In genomic region chr5:122137702-122138101, GRCh38 we compare ENCODE assay signal across 26 cellular contexts. TPM values are rescaled to one million over a fixed set of nuclear protein-coding genes. Genes with fewer than 3 reads are reported as not detected.
DNase-seq lines count a peak whose midpoint lies in the region; ATAC-seq, FAIRE-seq and TF ChIP-seq lines count a peak whose summit lies in the region.
"Had no signal": no experiment of that assay in that cellular context is flagged by ENCODE, and none has a peak within 500 bp of the region (broad histone marks: within the 10 kb centered on the region; RNA-seq: fewer than 3 reads in every experiment).

No MANE protein-coding gene starts in this region.

- FAIRE-seq in H1 (lab: Jason Lieb, UNC): no peak
- FAIRE-seq: GM12878, H54 had no signal

- no peak overlapping the region for H3K27ac Mint-ChIP-seq in activated naive CD4-positive, alpha-beta T cell treated with anti-CD3 and anti-CD28 coated beads for 36 hours
- H3K27ac Mint-ChIP-seq in activated naive CD4-positive, alpha-beta T cell treated with anti-CD3 and anti-CD28 coated beads, Interleukin-2, amount 50 U/mL, for 72 hours: no peak overlapping the region
- no peak overlapping the region for H3K27ac Mint-ChIP-seq in GM23338
- H3K27ac Mint-ChIP-seq: nephron progenitor cell; T-helper 1 cell treated with Interleukin-12 subunit alpha and Interleukin-12 subunit beta and Interleukin-4 antibody, amounts not matched to agents 30 μg/mL and 1 μg/mL, for 36 hours had no signal

- H3K4me3 Mint-ChIP-seq in activated naive CD4-positive, alpha-beta T cell treated with anti-CD3 and anti-CD28 coated beads for 36 hours: no peak overlapping the region
- no peak overlapping the region for H3K4me3 Mint-ChIP-seq in GM23338
- H3K4me3 Mint-ChIP-seq: nephron progenitor cell; T-helper 1 cell treated with Interleukin-12 subunit alpha and Interleukin-12 subunit beta and Interleukin-4 antibody, amounts not matched to agents 30 μg/mL and 1 μg/mL, for 36 hours had no signal

- no peaks in the 10 kb centered on the region for H3K27me3 ChIP-seq in GM23338 (ENCODE audit: insufficient read depth)
- H3K27me3 ChIP-seq in H1 (replicated peaks in 1 of 4; ENCODE audit: control insufficient read depth in 3 of 4, extremely low read depth in 1 of 4, insufficient read depth in 3 of 4, low read length in 3 of 4): no peaks in the 10 kb centered on the region
- no peaks in the 10 kb centered on the region for H3K27me3 ChIP-seq in PC-9 (ENCODE audit: insufficient read depth, low read depth)
- no peaks in the 10 kb centered on the region for H3K27me3 ChIP-seq in suprapubic skin
- H3K27me3 ChIP-seq: ovary, tibial nerve had no signal

- H4K91ac ChIP-seq in H1 (replicated peaks; ENCODE audit: insufficient read length, low read length): no peak overlapping the region

- H3K18ac ChIP-seq in H1 (ENCODE audit: extremely low read depth, low read length): no peak overlapping the region

- H2AFZ ChIP-seq in GM23338 (peak overlapping the region; percentile 54; the same call in 1 of the 2 replicates), H1 (ENCODE audit: low read length) (0 out of 2 replicates have a peak overlapping the region, but pooled peaks have one; percentile 55), PC-9 (no peak overlapping the region)

- intact Hi-C loops in activated naive CD4-positive, alpha-beta T cell treated with anti-CD3 and anti-CD28 coated beads for 36 hours (cut with micrococcal nuclease): no loop called here
- intact Hi-C loops in PC-9 (cut with micrococcal nuclease; ENCODE audit: unreplicated experiment): no loop called here

- H3K27ac ChIP-seq in GM23338 (ENCODE audit: low read depth) (no peak overlapping the region), H1 (ENCODE audit: low read depth, low read length) (no peak overlapping the region), PC-9 (no peak overlapping the region), suprapubic skin (no peak overlapping the region)
- H3K27ac ChIP-seq: ovary, tibial nerve had no signal

- H3K9me3 ChIP-seq in H1 (ENCODE audit: insufficient read depth in 2 of 2, low read depth in 1 of 2, low read length in 1 of 2): no peaks in the 10 kb centered on the region
- no peaks in the 10 kb centered on the region for H3K9me3 ChIP-seq in PC-9 (ENCODE audit: insufficient read depth, low read depth)
- no peaks in the 10 kb centered on the region for H3K9me3 ChIP-seq in suprapubic skin
- H3K9me3 ChIP-seq: mucosa of descending colon, ovary, tibial nerve had no signal

- 99% methylated on average over 4 of the region's 4 CpGs; no CpG with 5 or more reads in 1 of the 2 experiments for WGBS in H1 (ENCODE audit: extremely low coverage in 1 of 2, insufficient coverage in 1 of 2, insufficient read length in 1 of 2, insufficient replicate concordance in 2 of 2, low coverage in 1 of 2, low lambda C conversion rate in 2 of 2, missing lambda C conversion rate in 1 of 2), 2 experiments
- 65% methylated on average over 4 of the region's 4 CpGs for WGBS in suprapubic skin

- no peaks in the 10 kb centered on the region for H4K20me1 ChIP-seq in GM23338 (replicated peaks; ENCODE audit: insufficient read depth)
- H4K20me1 ChIP-seq in H1 (replicated peaks in 1 of 2; ENCODE audit: control insufficient read depth in 1 of 2, insufficient read depth in 2 of 2, low read length in 2 of 2): no peaks in the 10 kb centered on the region
- H4K20me1 ChIP-seq in PC-9 (ENCODE audit: insufficient read depth): no peaks in the 10 kb centered on the region

- H3K4me1 ChIP-seq in GM23338 (ENCODE audit: insufficient read depth) (no peaks in the 10 kb centered on the region), H1 (replicated peaks in 1 of 4; ENCODE audit: control insufficient read depth in 3 of 4, insufficient read depth in 4 of 4, low read length in 3 of 4) (no peaks in the 10 kb centered on the region), PC-9 (replicated peaks; ENCODE audit: insufficient read depth) (no peaks in the 10 kb centered on the region), suprapubic skin (no peaks in the 10 kb centered on the region)
- H3K4me1 ChIP-seq: tibial nerve had no signal

- H3K27me3 Mint-ChIP-seq in activated naive CD4-positive, alpha-beta T cell treated with anti-CD3 and anti-CD28 coated beads for 36 hours (ENCODE audit: low read depth): no peaks in the 10 kb centered on the region
- H3K27me3 Mint-ChIP-seq in GM23338 (ENCODE audit: insufficient read depth, low read depth, poor library complexity): peaks cover 2% of the 10 kb centered on the region

- H3K4me3 ChIP-seq in GM23338 (no peak overlapping the region), H1 (ENCODE audit: extremely low read depth in 1 of 4, insufficient read depth in 2 of 4, low read depth in 3 of 4, low read length in 4 of 4) (no peak overlapping the region), PC-9 (no peak overlapping the region), suprapubic skin (no peak overlapping the region)
- H3K4me3 ChIP-seq: GM12878, mucosa of descending colon, ovary, tibial nerve had no signal

- CTCF ChIA-PET in activated naive CD4-positive, alpha-beta T cell treated with anti-CD3 and anti-CD28 coated beads for 36 hours (lab: Charles Lee): no interaction called here
- CTCF ChIA-PET in H1 (lab: Charles Lee; ENCODE audit: partially characterized antibody) (interaction anchor here (1.5 to 2.3 kb wide), 3 partner anchors 18 to 26 kb away, joined by 4 to 6 read pairs (median 6); no protein-coding TSS in a partner anchor), PC-9 (lab: Charles Lee) (no interaction called here)

- peak; percentile 26 for DNase-seq in activated naive CD4-positive, alpha-beta T cell treated with anti-CD3 and anti-CD28 coated beads for 36 hours
- no peak for DNase-seq in activated naive CD4-positive, alpha-beta T cell treated with anti-CD3 and anti-CD28 coated beads, Interleukin-2, amount 50 U/mL, for 72 hours (ENCODE audit: low spot score in 2 of 2)
- DNase-seq in GM23338 (ENCODE audit: low spot score) (no peak), NCI-H510A treated with DMSO at 0.1 percent for 48 hours (lab: John Stamatoyannopoulos, UW) (peak; percentile 30), H1 (ENCODE audit: low read depth in 1 of 2, low spot score in 2 of 2) (no peak), PC-9 (no peak), suprapubic skin (ENCODE audit: low spot score in 2 of 2) (no peak), HuH-7 (ENCODE audit: low spot score) (no peak)
- DNase-seq: ACHN; activated CD4-positive, CD25-positive, alpha-beta regulatory T cell treated with anti-CD3 and anti-CD28 coated beads, Interleukin-2, amount 50 U/mL, for 72 hours; amniotic stem cell; Calu3; hippocampal formation; left cardiac atrium; mucosa of descending colon; NCI-H1092; NCI-H1694 treated with DMSO at 0.1 percent for 48 hours; NCI-H345; NCI-H774; nephron progenitor cell; ovary had no signal

- no peak overlapping the region for H3K9ac ChIP-seq in H1 (replicated peaks in 1 of 4; ENCODE audit: extremely low read depth in 1 of 4, low read depth in 3 of 4, low read length in 3 of 4)

- no peak for ATAC-seq in activated naive CD4-positive, alpha-beta T cell treated with anti-CD3 and anti-CD28 coated beads, Interleukin-2, amount 50 U/mL, for 72 hours
- no peak for ATAC-seq in GM23338
- ATAC-seq: GM12878, left cardiac atrium, mucosa of descending colon had no signal

- H3K9me2 ChIP-seq in GM23338 (ENCODE audit: insufficient read depth) (no peaks in the 10 kb centered on the region), PC-9 (ENCODE audit: insufficient read depth) (no peaks in the 10 kb centered on the region)

- H3K23me2 ChIP-seq in H1 (ENCODE audit: low read depth, low read length): no peaks in the 10 kb centered on the region; the same call in 1 of the 2 replicates

- no peak for TF ChIP-seq EP300 in H1 (IDR thresholded peaks at IDR 0.05; ENCODE audit: borderline replicate concordance in 1 of 2, low read depth in 2 of 2, low read length in 2 of 2)
- no peak for TF ChIP-seq EP300 in suprapubic skin (IDR thresholded peaks at IDR 0.05)

- no peak overlapping the region for H2BK20ac ChIP-seq in H1 (ENCODE audit: low read length)

- no peak overlapping the region for H3K14ac ChIP-seq in H1 (ENCODE audit: insufficient read length)

- no peak overlapping the region for H3K23ac ChIP-seq in H1 (ENCODE audit: insufficient read length)

- H3F3A ChIP-seq in GM23338 (replicated peaks; ENCODE audit: low read depth) (no peaks in the 10 kb centered on the region), PC-9 (ENCODE audit: insufficient read depth, low read depth) (no peaks in the 10 kb centered on the region)

- H3K56ac ChIP-seq in H1 (replicated peaks; ENCODE audit: insufficient read length, low read depth, low read length): no peak overlapping the region

- no peak for TF ChIP-seq RAD21 in H1 (IDR thresholded peaks at IDR 0.05 in 1 of 2, conservative IDR thresholded peaks at IDR 0.05 in 1 of 2; ENCODE audit: low read depth in 2 of 2, low read length in 2 of 2)

- H3K79me2 ChIP-seq in GM23338 (replicated peaks; ENCODE audit: insufficient read depth): no peaks in the 10 kb centered on the region
- H3K79me2 ChIP-seq in H1 (ENCODE audit: control insufficient read depth in 1 of 2, insufficient read depth in 2 of 2, low read length in 2 of 2): no peaks in the 10 kb centered on the region
- H3K79me2 ChIP-seq in PC-9 (ENCODE audit: low read depth): no peaks in the 10 kb centered on the region

- TF ChIP-seq POLR2A in H1 (IDR thresholded peaks at IDR 0.05; ENCODE audit: control extremely low read depth in 1 of 2, low read depth in 2 of 2, low read length in 2 of 2): no peak
- no peak for TF ChIP-seq POLR2A in suprapubic skin (IDR thresholded peaks at IDR 0.05)

- no peak overlapping the region for H4K8ac ChIP-seq in H1 (ENCODE audit: extremely low read depth, insufficient read depth, low read length)

- H4K5ac ChIP-seq in H1 (ENCODE audit: insufficient read length, low read depth, low read length): no peak overlapping the region

- H2BK5ac ChIP-seq in H1 (ENCODE audit: low read depth, low read length): no peak overlapping the region

- no peak overlapping the region for H2AK5ac ChIP-seq in H1 (ENCODE audit: low read depth, low read length)

- TF ChIP-seq CTCF in GM23338 (conservative IDR thresholded peaks at IDR 0.05; ENCODE audit: low read depth in 2 of 2) (no peak), H1 (IDR thresholded peaks at IDR 0.05; ENCODE audit: control extremely low read depth in 1 of 3, insufficient read depth in 1 of 3, low read depth in 1 of 3, low read length in 3 of 3) (no peak), PC-9 (conservative IDR thresholded peaks at IDR 0.05) (no peak), suprapubic skin (IDR thresholded peaks at IDR 0.05) (no peak)

- H3K4me2 ChIP-seq in GM23338 (no peak overlapping the region), H1 (ENCODE audit: insufficient read depth in 1 of 2, low read depth in 2 of 2, low read length in 2 of 2) (no peak overlapping the region), PC-9 (no peak overlapping the region)

- no peak overlapping the region for H3K4ac ChIP-seq in H1 (replicated peaks; ENCODE audit: insufficient read length, low read depth, low read length)

- H3K36me3 ChIP-seq in GM23338 (ENCODE audit: insufficient read depth) (no peaks in the 10 kb centered on the region), H1 (ENCODE audit: control insufficient read depth in 2 of 4, insufficient read depth in 4 of 4, low read length in 3 of 4) (no peaks in the 10 kb centered on the region), PC-9 (ENCODE audit: low read depth) (no peaks in the 10 kb centered on the region), suprapubic skin (no peaks in the 10 kb centered on the region)
- H3K36me3 ChIP-seq: ovary, tibial nerve had no signal

- H2BK12ac ChIP-seq in H1 (ENCODE audit: low read depth, low read length): no peak overlapping the region

- no peaks in the 10 kb centered on the region for H3K9me3 Mint-ChIP-seq in activated naive CD4-positive, alpha-beta T cell treated with anti-CD3 and anti-CD28 coated beads for 36 hours
- no peaks in the 10 kb centered on the region for H3K9me3 Mint-ChIP-seq in activated naive CD4-positive, alpha-beta T cell treated with anti-CD3 and anti-CD28 coated beads, Interleukin-2, amount 50 U/mL, for 72 hours
- no peaks in the 10 kb centered on the region for H3K9me3 Mint-ChIP-seq in GM23338
- H3K9me3 Mint-ChIP-seq: nephron progenitor cell; T-helper 1 cell treated with Interleukin-12 subunit alpha and Interleukin-12 subunit beta and Interleukin-4 antibody, amounts not matched to agents 30 μg/mL and 1 μg/mL, for 36 hours had no signal

- no peaks in the 10 kb centered on the region for H3K79me1 ChIP-seq in H1 (ENCODE audit: low read depth, low read length)

- no peak overlapping the region for H2BK15ac ChIP-seq in H1 (ENCODE audit: low read length)

- POLR2A ChIA-PET in H1 (lab: Charles Lee; ENCODE audit: partially characterized antibody): no interaction called here
- POLR2A ChIA-PET in PC-9 (lab: Charles Lee; ENCODE audit: unreplicated experiment): interaction anchor here (0.6 kb wide), 1 partner anchor 8 kb away, joined by 16 read pairs; the partner anchor contains the start of gene ZNF474

- peaks cover 17% of the 10 kb centered on the region for H3K4me1 Mint-ChIP-seq in activated naive CD4-positive, alpha-beta T cell treated with anti-CD3 and anti-CD28 coated beads for 36 hours (ENCODE audit: low read depth)
- H3K4me1 Mint-ChIP-seq in GM23338: no peaks in the 10 kb centered on the region
- H3K4me1 Mint-ChIP-seq: nephron progenitor cell had no signal

- BruUV-seq in PC-9 (replicated peaks; lab: Mats Ljungman, UMichigan): no TSS peak

- no peaks in the 10 kb centered on the region for H3K36me3 Mint-ChIP-seq in activated naive CD4-positive, alpha-beta T cell treated with anti-CD3 and anti-CD28 coated beads for 36 hours (ENCODE audit: low read depth)
- no peaks in the 10 kb centered on the region for H3K36me3 Mint-ChIP-seq in activated naive CD4-positive, alpha-beta T cell treated with anti-CD3 and anti-CD28 coated beads, Interleukin-2, amount 50 U/mL, for 72 hours
- H3K36me3 Mint-ChIP-seq in GM23338 (ENCODE audit: low read depth): no peaks in the 10 kb centered on the region

- no peak overlapping the region for H2BK120ac ChIP-seq in H1 (replicated peaks; ENCODE audit: low read depth, low read length)

RNA-seq across cellular contexts. Expression of gene ZNF474, which starts 8.4 kb away (rescaled TPM):
- not detected for total RNA-seq in activated naive CD4-positive, alpha-beta T cell treated with anti-CD3 and anti-CD28 coated beads for 36 hours
- under 1 TPM in 1 of 2 donors, not detected in 1; 0.12 TPM for total RNA-seq in activated naive CD4-positive, alpha-beta T cell treated with anti-CD3 and anti-CD28 coated beads, Interleukin-2, amount 50 U/mL, for 72 hours
- 0.59 TPM in 1 of 2 replicates, not detected in the other for total RNA-seq in GM23338 (2014; rRNA removed; shearing (Covaris generic))
- polyA plus RNA-seq in GM23338 (2016; fragmentation: Nextera tagmentation; extraction: Ambion mirVana): not detected in 2 replicates
- total RNA-seq in H1 (2021; fragmentation: NEBNext Ultra II Directional; extraction: Animal tissue kit (Norgen Biotek cat#: 25700)): not detected in 2 replicates
- polyA plus RNA-seq in H1 (2011; rRNA removed): not detected in 2 replicates
- 0.04 TPM for polyA plus RNA-seq in H1 (2011; cell fraction: cytosol; rRNA removed)
- polyA plus RNA-seq in H1 (2011; cell fraction: nucleus; rRNA removed): 0.07 TPM
- polyA plus RNA-seq in H1 (2012, experiment 1 of 2): 0.09 TPM in 1 of 4 replicates, not detected in the others
- polyA plus RNA-seq in H1 (2012, experiment 2 of 2): not detected
- 0.04 TPM for polyA plus RNA-seq in H1 (2013, experiment 1 of 2)
- 0.06 TPM for polyA plus RNA-seq in H1 (2013, experiment 2 of 2)
- polyA minus RNA-seq in H1 (2011; rRNA and poly(A)+ RNA removed): 0.09 TPM in 1 of 2 replicates, not detected in the other
- polyA minus RNA-seq in H1 (2011; cell fraction: cytosol; rRNA and poly(A)+ RNA removed): not detected
- polyA minus RNA-seq in H1 (2011; cell fraction: nucleus; rRNA and poly(A)+ RNA removed): 0.40 TPM
- not detected in 2 replicates for total RNA-seq in PC-9 (2021)
- total RNA-seq in suprapubic skin: 1 to 10 TPM in 3 of 4 donors, not detected in 1; 1.0 to 2.0 (median 1.4) TPM
- total RNA-seq: lung microvascular endothelial cell had no signal

RNA-seq across cellular contexts. Expression of gene LOX, which starts 59.6 kb away (rescaled TPM):
- total RNA-seq in activated naive CD4-positive, alpha-beta T cell treated with anti-CD3 and anti-CD28 coated beads for 36 hours: not detected
- total RNA-seq in activated naive CD4-positive, alpha-beta T cell treated with anti-CD3 and anti-CD28 coated beads, Interleukin-2, amount 50 U/mL, for 72 hours: under 1 TPM in 1 of 2 donors, not detected in 1; 0.62 TPM
- total RNA-seq in GM23338 (2014; rRNA removed; shearing (Covaris generic)): 1.2 and 1.8 TPM in 2 replicates
- polyA plus RNA-seq in GM23338 (2016; fragmentation: Nextera tagmentation; extraction: Ambion mirVana) (1.1 and 1.5 TPM in 2 replicates), H1 (2011; rRNA removed) (1.1 and 1.5 TPM in 2 replicates)
- total RNA-seq in H1 (2021; fragmentation: NEBNext Ultra II Directional; extraction: Animal tissue kit (Norgen Biotek cat#: 25700)): 1.9 and 2.2 TPM in 2 replicates
- 0.88 TPM for polyA plus RNA-seq in H1 (2011; cell fraction: cytosol; rRNA removed)
- 1.7 TPM for polyA plus RNA-seq in H1 (2011; cell fraction: nucleus; rRNA removed)
- polyA plus RNA-seq in H1 (2012, experiment 1 of 2): 1.1 to 1.5 TPM (median 1.4 TPM) in 4 replicates
- polyA plus RNA-seq in H1 (2012, experiment 2 of 2): 0.38 TPM
- polyA plus RNA-seq in H1 (2013, experiment 1 of 2): 1.8 TPM
- polyA plus RNA-seq in H1 (2013, experiment 2 of 2): 1.7 TPM
- polyA minus RNA-seq in H1 (2011; rRNA and poly(A)+ RNA removed): 2.5 and 2.9 TPM in 2 replicates
- 3.0 TPM for polyA minus RNA-seq in H1 (2011; cell fraction: cytosol; rRNA and poly(A)+ RNA removed)
- 2.4 TPM for polyA minus RNA-seq in H1 (2011; cell fraction: nucleus; rRNA and poly(A)+ RNA removed)
- total RNA-seq in PC-9 (2021) (2.8 and 3.2 TPM in 2 replicates), suprapubic skin (10 to 100 TPM in 2 of 4 donors, 1 to 10 TPM in 2; 4.9 to 20.2 (median 9.8) TPM)

Comparison
In these comparisons a context has a peak if more than half of its experiments do, and no peak if none do; other contexts are left out.
1. DNase-seq: peak in activated naive CD4-positive, alpha-beta T cell treated with anti-CD3 and anti-CD28 coated beads for 36 hours (single experiment) and NCI-H510A treated with DMSO at 0.1 percent for 48 hours (single experiment); none in activated naive CD4-positive, alpha-beta T cell treated with anti-CD3 and anti-CD28 coated beads, Interleukin-2, amount 50 U/mL, for 72 hours (0 of 2), GM23338 (single experiment), H1 (0 of 2), PC-9 (0 of 2), suprapubic skin (0 of 2) and HuH-7 (single experiment).